11 cellular contexts compared by ENCODE assay signal in the genomic region with DNA sequence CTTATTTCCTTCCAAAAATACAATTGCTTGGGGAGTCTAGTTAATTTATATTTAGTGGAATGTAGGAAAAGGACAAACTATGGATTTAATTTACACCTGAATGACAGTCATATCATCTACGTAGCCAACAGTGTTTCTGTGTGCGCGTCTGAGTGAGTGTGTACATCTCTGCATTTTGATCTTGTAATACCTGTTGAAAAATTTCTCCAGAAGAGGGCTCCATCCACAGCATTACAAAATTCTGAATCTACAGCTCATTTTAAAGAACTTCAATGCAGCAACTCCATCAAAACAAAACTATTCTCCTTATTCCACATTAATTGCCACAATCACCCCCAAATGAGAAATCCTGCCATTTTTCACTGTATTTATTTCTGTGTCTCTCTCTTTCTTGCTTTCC. TPM values are rescaled to one million over a fixed set of nuclear protein-coding genes. Genes with fewer than 3 reads are reported as not detected.
DNase-seq lines count a peak whose midpoint lies in the region; ATAC-seq and TF ChIP-seq lines count a peak whose summit lies in the region.
"Had no signal": no experiment of that assay in that cellular context is flagged by ENCODE, and none has a peak within 500 bp of the region (broad histone marks: within the 10 kb centered on the region; RNA-seq: fewer than 3 reads in every experiment).

No MANE protein-coding gene starts in this region.

- in situ Hi-C loops in T47D (cut with HindIII; ENCODE audit: low pct_unique_long_range_greater_than_20kb, low sequenced_read_pairs): no loop called here

- no peak overlapping the region for H3K27ac Mint-ChIP-seq in Caco-2 (ENCODE audit: unreplicated experiment)

- intact Hi-C loops in Caco-2 (cut with micrococcal nuclease; ENCODE audit: unreplicated experiment): loop anchor here (1.0 kb wide), 2 partner anchors 108 to 585 kb away; no protein-coding TSS in a partner anchor

- H3K9me2 ChIP-seq in Karpas-422 (replicated peaks; ENCODE audit: insufficient read depth, low read length): no peaks in the 10 kb centered on the region

- H3K4me2 ChIP-seq in Karpas-422 (ENCODE audit: low read depth, low read length, poor library complexity, severe bottlenecking): no peak overlapping the region

- no peak overlapping the region for H2AFZ ChIP-seq in Karpas-422 (ENCODE audit: low read length)

- no TSS peak for BruUV-seq in Caco-2 (replicated peaks; lab: Mats Ljungman, UMichigan)

- H3K9me3 ChIP-seq in Caco-2: no peaks in the 10 kb centered on the region
- H3K9me3 ChIP-seq in Karpas-422 (ENCODE audit: low read length): no peaks in the 10 kb centered on the region

- H3K9me3 Mint-ChIP-seq in Caco-2 (ENCODE audit: unreplicated experiment): no peaks in the 10 kb centered on the region
- H3K9me3 Mint-ChIP-seq: neural crest cell had no signal

- DNase-seq in Caco-2 (no peak), Karpas-422 (peak; percentile 50), T47D (ENCODE audit: low read depth in 1 of 2, low spot score in 1 of 2) (peak; percentile 32 to 36), midbrain (lab: John Stamatoyannopoulos, UW) (peak; percentile 35), kidney tubule cell (ENCODE audit: low spot score) (no peak), iPS-NIHi11 (ENCODE audit: low spot score) (no peak)
- DNase-seq in activated CD4-positive, alpha-beta T cell treated with anti-CD3 and anti-CD28 coated beads for 4 hours: no peak
- DNase-seq: NK-92 treated with Interleukin-12 subunit alpha and Interleukin-12 subunit beta, amount 100 ng/mL, for 24 hours had no signal

- no peaks in the 10 kb centered on the region for H4K20me1 ChIP-seq in Karpas-422 (ENCODE audit: insufficient read depth, low read depth, low read length)

- peaks cover 8% of the 10 kb centered on the region for H3K27me3 Mint-ChIP-seq in Caco-2 (ENCODE audit: insufficient read depth, unreplicated experiment)

- H3K9ac ChIP-seq in Karpas-422 (ENCODE audit: low read length): no peak overlapping the region

- peaks cover 30% of the 10 kb centered on the region for H3K4me1 Mint-ChIP-seq in Caco-2 (ENCODE audit: low read depth, unreplicated experiment)

- no peak overlapping the region for H3K4me3 ChIP-seq in Caco-2 (ENCODE audit: low read depth, low read length)
- no peak overlapping the region for H3K4me3 ChIP-seq in Karpas-422 (ENCODE audit: low read length)
- H3K4me3 ChIP-seq: K562 had no signal

- H3K36me3 ChIP-seq in Caco-2 (ENCODE audit: control insufficient read depth, insufficient read depth, low read length): no peaks in the 10 kb centered on the region
- H3K36me3 ChIP-seq in Karpas-422 (ENCODE audit: insufficient read depth, low read length): no peaks in the 10 kb centered on the region

- POLR2A ChIA-PET in Caco-2 (lab: Charles Lee): interaction anchor here (0.6 kb wide), 1 partner anchor 40 kb away, joined by 3 read pairs; no protein-coding TSS in a partner anchor

- no peaks in the 10 kb centered on the region for H3K79me2 ChIP-seq in Karpas-422 (ENCODE audit: low read length)

- H3K36me3 Mint-ChIP-seq in Caco-2 (ENCODE audit: insufficient read depth, unreplicated experiment): no peaks in the 10 kb centered on the region

- no peak for ATAC-seq in GM18519 (IDR thresholded peaks at IDR 0.05; ENCODE audit: low FRiP score, unreplicated experiment)
- ATAC-seq: K562 had no signal

- H3K27me3 ChIP-seq in Caco-2 (replicated peaks; ENCODE audit: control insufficient read depth, insufficient read depth, low read length): no peaks in the 10 kb centered on the region
- H3K27me3 ChIP-seq in Karpas-422 (ENCODE audit: low read length): no peaks in the 10 kb centered on the region

- CTCF ChIA-PET in Caco-2 (lab: Charles Lee): interaction anchor here (0.6 to 2.5 kb wide), 15 partner anchors 9 to 736 kb away, joined by 3 to 20 read pairs (median 4); no protein-coding TSS in a partner anchor

- no peak overlapping the region for H3K4me3 Mint-ChIP-seq in Caco-2 (ENCODE audit: unreplicated experiment)
- H3K4me3 Mint-ChIP-seq: neural crest cell had no signal

- H3K27ac ChIP-seq in Karpas-422 (ENCODE audit: low read length): no peak overlapping the region

- peak; percentile 32 to 50 for TF ChIP-seq CTCF in Caco-2 (IDR thresholded peaks at IDR 0.05; ENCODE audit: insufficient read depth in 1 of 2, low read depth in 1 of 2, low read length in 1 of 2, severe bottlenecking in 1 of 2, unreplicated experiment in 1 of 2)

- peaks cover 28% of the 10 kb centered on the region for H3K4me1 ChIP-seq in Caco-2
- no peaks in the 10 kb centered on the region for H3K4me1 ChIP-seq in Karpas-422 (ENCODE audit: low read length)

RNA-seq across cellular contexts. Expression of a gene that starts 3.9 kb away (rescaled TPM):
- total RNA-seq in Caco-2 (2022): 2.2 and 3.5 TPM in 2 replicates
- total RNA-seq in Karpas-422 (2014; rRNA removed; shearing (Covaris generic); ENCODE audit: low replicate concordance): 0.56 and 0.79 TPM in 2 replicates
- total RNA-seq: K562 had no signal

Comparison
In these comparisons a context has a peak if more than half of its experiments do, and no peak if none do; other contexts are left out.
1. DNase-seq: peak in Karpas-422 (single experiment), T47D (2 of 2) and midbrain (single experiment); none in Caco-2 (0 of 2), kidney tubule cell (single experiment), iPS-NIHi11 (single experiment) and activated CD4-positive, alpha-beta T cell treated with anti-CD3 and anti-CD28 coated beads for 4 hours (0 of 2).